ENCODE assay signal across 8 cellular contexts in genomic region chr5:103259705-103260355, GRCh38. TPM values are rescaled to one million over a fixed set of nuclear protein-coding genes. Genes with fewer than 3 reads are reported as not detected.
DNase-seq lines count a peak whose midpoint lies in the region; ATAC-seq and TF ChIP-seq lines count a peak whose summit lies in the region.

No MANE protein-coding gene starts in this region.

- H3K36me3 Mint-ChIP-seq in activated naive CD8-positive, alpha-beta T cell treated with anti-CD3 and anti-CD28 coated beads, Interleukin-2, amount 10 ng/mL, durations not matched to agents 7 days and 5 days: no peaks in the 10 kb centered on the region

- intact Hi-C loops in prostate gland (cut with DNase I): no loop called here

- peak overlapping the region; percentile 82 for H3K27ac ChIP-seq in MM.1S (ENCODE audit: low read length)
- peak overlapping the region; percentile 88 to 91 for H3K27ac ChIP-seq in right atrium auricular region
- H3K27ac ChIP-seq in prostate gland: peak overlapping the region; percentile 75 to 76

- peak overlapping the region; percentile 83 for H3K4me2 ChIP-seq in MM.1S (ENCODE audit: low read depth, low read length)

- TF ChIP-seq CTCF in MM.1S (IDR thresholded peaks at IDR 0.05; ENCODE audit: low read length) (no peak), right atrium auricular region (IDR thresholded peaks at IDR 0.05) (peak in 1 of 2 donors; percentile 0), prostate gland (IDR thresholded peaks at IDR 0.05) (no peak)

- no peaks in the 10 kb centered on the region for H3K9me2 ChIP-seq in MM.1S (replicated peaks; ENCODE audit: insufficient read depth, low read length)

- H3K27me3 Mint-ChIP-seq in activated naive CD8-positive, alpha-beta T cell treated with anti-CD3 and anti-CD28 coated beads, Interleukin-2, amount 10 ng/mL, durations not matched to agents 7 days and 5 days: peaks cover 37% of the 10 kb centered on the region

- POLR2A ChIA-PET in activated naive CD8-positive, alpha-beta T cell treated with anti-CD3 and anti-CD28 coated beads, Interleukin-2, amount 10 ng/mL, durations not matched to agents 7 days and 5 days (lab: Charles Lee): interaction anchor here (1.7 to 2.8 kb wide), 3 partner anchors 71 to 148 kb away, joined by 5 to 21 read pairs (median 6); partner anchors contain the start of genes GIN1 and PPIP5K2

- no peak for TF ChIP-seq POLR2A in prostate gland (IDR thresholded peaks at IDR 0.05)

- H3K4me1 Mint-ChIP-seq in activated naive CD8-positive, alpha-beta T cell treated with anti-CD3 and anti-CD28 coated beads, Interleukin-2, amount 10 ng/mL, durations not matched to agents 7 days and 5 days: peaks cover 14% of the 10 kb centered on the region

- no peak for ATAC-seq in activated naive CD8-positive, alpha-beta T cell treated with anti-CD3 and anti-CD28 coated beads, Interleukin-2, amount 10 ng/mL, durations not matched to agents 7 days and 5 days (ENCODE audit: low read depth)
- no peak for ATAC-seq in GM18502 (IDR thresholded peaks at IDR 0.05; ENCODE audit: poor library complexity, unreplicated experiment)

- DNase-seq in NK-92 treated with Interleukin-12 subunit alpha and Interleukin-12 subunit beta, amount 100 ng/mL, for 24 hours (lab: John Stamatoyannopoulos, UW): peak; percentile 30
- no peak for DNase-seq in NK-92 (lab: John Stamatoyannopoulos, UW; ENCODE audit: unreplicated experiment)
- peak; percentile 46 for DNase-seq in MM.1S
- DNase-seq in activated naive CD8-positive, alpha-beta T cell treated with anti-CD3 and anti-CD28 coated beads, Interleukin-2, amount 10 ng/mL, durations not matched to agents 7 days and 5 days: no peak
- no peak for DNase-seq in right atrium auricular region (ENCODE audit: low spot score)
- no peak for DNase-seq in prostate gland (ENCODE audit: low spot score)
- no peak for DNase-seq in HT-29 (ENCODE audit: low spot score)

- H3F3A ChIP-seq in MM.1S (ENCODE audit: insufficient read depth, low read length): peaks cover 13% of the 10 kb centered on the region; the same call in 1 of the 2 replicates

- H3K9me3 Mint-ChIP-seq in activated naive CD8-positive, alpha-beta T cell treated with anti-CD3 and anti-CD28 coated beads, Interleukin-2, amount 10 ng/mL, durations not matched to agents 7 days and 5 days: no peaks in the 10 kb centered on the region

- H3K9ac ChIP-seq in MM.1S (ENCODE audit: low read length): peak overlapping the region; percentile 79

- peaks cover 55% of the 10 kb centered on the region for H3K79me2 ChIP-seq in MM.1S (ENCODE audit: low read length)

- H3K9me3 ChIP-seq in MM.1S (replicated peaks; ENCODE audit: insufficient read depth, low read length) (no peaks in the 10 kb centered on the region), right atrium auricular region (no peaks in the 10 kb centered on the region), prostate gland (no peaks in the 10 kb centered on the region)

- peak overlapping the region; percentile 87 for H3K4me3 Mint-ChIP-seq in activated naive CD8-positive, alpha-beta T cell treated with anti-CD3 and anti-CD28 coated beads, Interleukin-2, amount 10 ng/mL, durations not matched to agents 7 days and 5 days

- H3K36me3 ChIP-seq in MM.1S (replicated peaks; ENCODE audit: insufficient read depth, low read length): no peaks in the 10 kb centered on the region
- H3K36me3 ChIP-seq in right atrium auricular region: no peaks in the 10 kb centered on the region
- no peaks in the 10 kb centered on the region for H3K36me3 ChIP-seq in prostate gland

- H3K4me3 ChIP-seq in MM.1S (ENCODE audit: low read length) (peak overlapping the region; percentile 85), right atrium auricular region (peak overlapping the region; percentile 87 to 94), prostate gland (peak overlapping the region; percentile 67 to 82)

- 2% methylated on average over 20 of the region's 20 CpGs for WGBS in prostate gland

- H4K20me1 ChIP-seq in MM.1S (ENCODE audit: insufficient read depth, low read length): 0 out of 2 replicates have a peak, but pooled peaks cover 1% of the 10 kb centered on the region

- H3K27ac Mint-ChIP-seq in activated naive CD8-positive, alpha-beta T cell treated with anti-CD3 and anti-CD28 coated beads, Interleukin-2, amount 10 ng/mL, durations not matched to agents 7 days and 5 days: peak overlapping the region; percentile 34

- H3K27me3 ChIP-seq in MM.1S (replicated peaks; ENCODE audit: insufficient read depth, low read length) (no peaks in the 10 kb centered on the region), right atrium auricular region (no peaks in the 10 kb centered on the region), prostate gland (replicated peaks; ENCODE audit: insufficient read depth) (no peaks in the 10 kb centered on the region)

- H2AFZ ChIP-seq in MM.1S (ENCODE audit: low read length): peak overlapping the region; percentile 72

- peaks cover 9% of the 10 kb centered on the region for H3K4me1 ChIP-seq in MM.1S (ENCODE audit: low read length)
- H3K4me1 ChIP-seq in right atrium auricular region: peaks cover 0 to 35% of the 10 kb centered on the region in 2 donors
- H3K4me1 ChIP-seq in prostate gland (replicated peaks): no peaks in the 10 kb centered on the region

RNA-seq across cellular contexts. Expression of gene MACIR, which starts 1.3 kb away (rescaled TPM):
- total RNA-seq in activated naive CD8-positive, alpha-beta T cell treated with anti-CD3 and anti-CD28 coated beads, Interleukin-2, amount 10 ng/mL, durations not matched to agents 7 days and 5 days: 1 to 10 TPM; 5.4 to 5.6 TPM
- 1 to 10 TPM; 3.8 to 4.8 TPM for total RNA-seq in right atrium auricular region
- total RNA-seq in prostate gland: 10 to 100 TPM; 10.4 to 20.1 TPM
- 9.2 and 11.2 TPM in 2 replicates for total RNA-seq in HT-29 (2014; rRNA removed; shearing (Covaris generic))

Comparison
In these comparisons a context has a peak if more than half of its experiments do, and no peak if none do; other contexts are left out.
1. DNase-seq: peak in NK-92 treated with Interleukin-12 subunit alpha and Interleukin-12 subunit beta, amount 100 ng/mL, for 24 hours (single experiment) and MM.1S (single experiment); none in NK-92 (single experiment), activated naive CD8-positive, alpha-beta T cell treated with anti-CD3 and anti-CD28 coated beads, Interleukin-2, amount 10 ng/mL, durations not matched to agents 7 days and 5 days (single experiment), right atrium auricular region (single experiment), prostate gland (single experiment) and HT-29 (single experiment).
2. Peak in every context shown above with its lines, with median percentiles within 50 percentile points of each other: H3K27ac ChIP-seq and H3K4me3 ChIP-seq.